ENCODE assay signal across 8 cellular contexts in the genomic region with DNA sequence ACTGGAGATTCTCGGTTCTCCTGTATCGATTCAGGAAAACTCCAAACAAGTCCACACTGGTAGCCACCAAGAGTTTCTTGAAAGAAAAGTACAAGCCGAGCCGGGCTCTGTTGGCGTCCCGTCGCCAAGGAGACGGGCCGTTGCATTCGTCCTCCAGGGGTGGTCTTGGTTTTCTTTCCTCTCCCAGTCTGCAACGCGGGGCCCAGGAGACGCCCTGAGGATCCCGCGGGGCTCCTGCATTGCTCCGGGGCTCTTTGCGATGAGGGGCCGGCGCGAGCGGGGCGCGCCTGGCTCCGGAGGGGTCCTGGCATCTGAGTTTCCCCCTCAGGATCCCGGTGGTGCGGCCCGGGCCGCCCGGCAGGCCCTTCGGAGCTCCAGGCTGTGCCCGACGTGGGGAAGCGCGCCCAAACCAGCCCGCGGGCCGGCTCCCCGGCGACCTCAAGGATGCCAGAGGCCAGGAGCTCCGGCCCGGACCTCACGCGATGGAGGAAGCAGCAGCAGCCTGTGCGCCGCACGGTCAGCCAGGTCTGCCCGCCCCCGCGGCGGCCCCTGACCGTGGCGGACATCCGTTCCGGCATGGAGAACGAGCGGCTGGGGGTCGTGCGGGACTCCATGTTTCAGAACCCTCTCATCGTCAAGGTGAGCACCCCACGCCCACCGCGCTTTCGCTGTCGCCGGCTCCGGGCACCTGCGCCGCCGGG. TPM values are rescaled to one million over a fixed set of nuclear protein-coding genes. Genes with fewer than 3 reads are reported as not detected.
DNase-seq lines count a peak whose midpoint lies in the region; ATAC-seq and TF ChIP-seq lines count a peak whose summit lies in the region.

Gene CFAP77 (plus strand): TSS at position 384 of the 701 bp plus-strand sequence. CDS start 61 bp downstream, at position 445.

- H3K9me3 ChIP-seq in hepatocyte (ENCODE audit: low read depth) = no peaks in the 10 kb centered on the region

- no peaks in the 10 kb centered on the region for H3K9me2 ChIP-seq in hepatocyte (replicated peaks; ENCODE audit: insufficient read depth)

- peak; percentile 55 for ATAC-seq in sciatic nerve
- no peak for ATAC-seq in HG03432 (IDR thresholded peaks at IDR 0.05; ENCODE audit: unreplicated experiment)
- no peak for ATAC-seq in HG03196 (IDR thresholded peaks at IDR 0.05; ENCODE audit: unreplicated experiment)

- H2AFZ ChIP-seq in hepatocyte = peak within 1 kb of the TSS; percentile 98

- DNase-seq in AG04449 (ENCODE audit: low read depth, low spot score) = no peak
- peak; percentile 94 for DNase-seq in H7
- DNase-seq in RPMI8226 = peak; percentile 60
- no peak for DNase-seq in astrocyte of the cerebellum (ENCODE audit: low read depth)
- DNase-seq in hepatocyte (ENCODE audit: low spot score) = peak; percentile 66
- DNase-seq in sciatic nerve (ENCODE audit: low spot score) = peak; percentile 66

- H3K79me2 ChIP-seq in hepatocyte = peaks cover 16% of the 10 kb centered on the region

- H3K27ac ChIP-seq in hepatocyte = no peak within 1 kb of the TSS

- in situ Hi-C loops in astrocyte of the cerebellum (cut with HindIII; ENCODE audit: low sequenced_read_pairs) = no loop called here

- 1% methylated on average over 54 of the region's 69 CpGs for WGBS in hepatocyte (ENCODE audit: low lambda C conversion rate, missing lambda C conversion rate)

- POLR2A ChIA-PET in AG04449 (lab: Yijun Ruan, JAX) = no interaction called here

- H3K36me3 ChIP-seq in H7 (replicated peaks; ENCODE audit: control insufficient read depth, insufficient read depth, low read length) (no peaks in the 10 kb centered on the region), hepatocyte (replicated peaks; ENCODE audit: insufficient read depth, low read depth) (no peaks in the 10 kb centered on the region)

- TF ChIP-seq CTCF in AG04449 (IDR thresholded peaks at IDR 0.05; ENCODE audit: insufficient read depth, low read length, missing control alignments) (no peak), astrocyte of the cerebellum (IDR thresholded peaks at IDR 0.05; ENCODE audit: low read depth, low read length, missing control alignments) (no peak), hepatocyte (IDR thresholded peaks at IDR 0.05; ENCODE audit: poor library complexity) (no peak)

- CTCF ChIA-PET in AG04449 (lab: Yijun Ruan, JAX) = interaction anchor here (1.1 to 1.6 kb wide), 6 partner anchors 13 to 490 kb away, joined by 3 to 6 read pairs (median 4); no protein-coding TSS in a partner anchor

- H3K4me2 ChIP-seq in hepatocyte = peak within 1 kb of the TSS; percentile 99

- H3K4me3 ChIP-seq in AG04449 (ENCODE audit: low read depth, low read length) = peak within 1 kb of the TSS; percentile 58
- H3K4me3 ChIP-seq in H7 (ENCODE audit: insufficient read depth, low read depth, low read length) = peak within 1 kb of the TSS; percentile 59
- H3K4me3 ChIP-seq in astrocyte of the cerebellum (ENCODE audit: low read depth, low read length) = peak within 1 kb of the TSS; percentile 51
- peak within 1 kb of the TSS; percentile 77 for H3K4me3 ChIP-seq in hepatocyte

- peaks cover 16% of the 10 kb centered on the region for H3K27me3 ChIP-seq in H7 (ENCODE audit: control insufficient read depth, insufficient read depth, low read length)
- peaks cover 54% of the 10 kb centered on the region for H3K27me3 ChIP-seq in hepatocyte

- H3K4me1 ChIP-seq in hepatocyte (ENCODE audit: insufficient read depth) = peaks cover 22% of the 10 kb centered on the region

- H4K20me1 ChIP-seq in hepatocyte (ENCODE audit: insufficient read depth, poor library complexity, severe bottlenecking) = no peaks in the 10 kb centered on the region

- intact Hi-C loops in sciatic nerve (cut with DNase I) = no loop called here

RNA-seq across cellular contexts. Expression of gene CFAP77, which starts in this region (rescaled TPM):
- total RNA-seq in H7 (2014; rRNA removed; shearing (Covaris generic)) = 0.18 and 1.6 TPM in 2 replicates
- total RNA-seq in hepatocyte = 0.44 and 0.70 TPM in 2 replicates
- 1.2 and 4.2 TPM in 2 replicates for polyA plus RNA-seq in hepatocyte
- total RNA-seq in sciatic nerve = not detected

Comparison
In these comparisons a context has a peak if more than half of its experiments do, and no peak if none do; other contexts are left out.
1. Peak in DNase-seq and ATAC-seq in sciatic nerve; RNA of the gene not detected or under 1 TPM.
2. DNase-seq: peak in H7 (single experiment), RPMI8226 (single experiment) and hepatocyte (single experiment); none in AG04449 (single experiment) and astrocyte of the cerebellum (single experiment).
3. Peak in every context shown above with its lines, with median percentiles within 50 percentile points of each other: H3K4me3 ChIP-seq.